ENCODE assay signal across 18 cellular contexts in the genomic region with DNA sequence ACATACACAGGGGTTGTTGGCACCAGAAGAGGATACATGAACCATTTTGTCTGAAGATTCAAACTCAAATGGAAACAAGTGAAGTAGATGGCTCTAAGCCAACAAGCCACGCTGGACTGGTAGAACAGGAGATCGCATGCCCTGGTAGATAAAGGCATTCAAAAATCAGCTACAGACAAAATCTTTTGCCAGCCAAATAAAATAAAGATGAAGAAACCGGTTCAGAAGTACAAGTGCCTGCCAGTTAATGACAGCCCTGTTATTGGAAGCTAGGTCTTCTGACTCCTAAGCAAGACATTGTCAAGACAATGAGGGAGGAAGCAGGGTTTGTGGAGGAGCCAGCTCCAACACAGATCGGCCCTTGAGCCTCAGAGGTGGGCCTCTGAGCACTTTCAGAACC. TPM values are rescaled to one million over a fixed set of nuclear protein-coding genes. Genes with fewer than 3 reads are reported as not detected.
DNase-seq lines count a peak whose midpoint lies in the region; TF ChIP-seq lines count a peak whose summit lies in the region.
"Had no signal": no experiment of that assay in that cellular context is flagged by ENCODE, and none has a peak within 500 bp of the region (broad histone marks: within the 10 kb centered on the region; RNA-seq: fewer than 3 reads in every experiment).

No MANE protein-coding gene starts in this region.

- peak; percentile 43 for DNase-seq in M059J (ENCODE audit: low read depth)
- peak in 1 of 2 experiments; percentile 33 for DNase-seq in SJSA1 (ENCODE audit: low read depth in 1 of 2, low spot score in 2 of 2)
- no peak for DNase-seq in esophagus squamous epithelium (lab: John Stamatoyannopoulos, UW)
- DNase-seq in trophoblast cell = no peak
- DNase-seq in stimulated activated CD4-positive, alpha-beta T cell treated with anti-CD3 and anti-CD28 coated beads, Interleukin-15, amount 100 ng/mL, for 24 hours = no peak
- DNase-seq in activated naive CD4-positive, alpha-beta T cell treated with anti-CD3 and anti-CD28 coated beads for 36 hours = no peak
- no peak for DNase-seq in COLO668 (lab: John Stamatoyannopoulos, UW; ENCODE audit: unreplicated experiment)
- DNase-seq: BE2C; CD4-positive, alpha-beta T cell; DND-41; HCEC 1CT; NCI-H1436; NCI-H2081 treated with DMSO at 0.1 percent for 48 hours; NCI-H446; NK-92 treated with Interleukin-12 subunit alpha and Interleukin-12 subunit beta, amount 100 ng/mL, for 24 hours; OCI-M1; RPMI8226 had no signal

- H3K27ac ChIP-seq in SJSA1 (peak overlapping the region; percentile 90), esophagus squamous epithelium (peak overlapping the region; percentile 58 to 84 (median 76)), trophoblast cell (ENCODE audit: low read depth, low read length) (no peak overlapping the region)
- H3K27ac ChIP-seq: HL-60 had no signal

- H4K12ac ChIP-seq in trophoblast cell (ENCODE audit: low read depth, low read length) = no peak overlapping the region

- H3K27me3 ChIP-seq in SJSA1 (replicated peaks) (no peaks in the 10 kb centered on the region), esophagus squamous epithelium (no peaks in the 10 kb centered on the region), trophoblast cell (ENCODE audit: insufficient read depth, low read length) (no peaks in the 10 kb centered on the region)
- H3K27me3 ChIP-seq: BE2C had no signal

- H3K4me3 ChIP-seq in SJSA1 = no peak overlapping the region
- no peak overlapping the region for H3K4me3 ChIP-seq in esophagus squamous epithelium
- no peak overlapping the region for H3K4me3 ChIP-seq in trophoblast cell (ENCODE audit: low read depth, low read length)

- H3K79me2 ChIP-seq in trophoblast cell (ENCODE audit: control insufficient read depth, insufficient read depth, low read length, poor library complexity) = no peaks in the 10 kb centered on the region

- H3K9me3 ChIP-seq in SJSA1 (replicated peaks) (no peaks in the 10 kb centered on the region), esophagus squamous epithelium (no peaks in the 10 kb centered on the region), trophoblast cell (ENCODE audit: insufficient read depth, low read depth, low read length) (no peaks in the 10 kb centered on the region)
- H3K9me3 ChIP-seq: BE2C had no signal

- no peaks in the 10 kb centered on the region for H3K9me3 Mint-ChIP-seq in activated naive CD4-positive, alpha-beta T cell treated with anti-CD3 and anti-CD28 coated beads for 36 hours
- H3K9me3 Mint-ChIP-seq: CD4-positive, alpha-beta T cell had no signal

- no peak overlapping the region for H3K4me2 ChIP-seq in trophoblast cell (ENCODE audit: low read length)

- peak overlapping the region; percentile 60 for H2AK5ac ChIP-seq in trophoblast cell (ENCODE audit: low read length)

- H2BK120ac ChIP-seq in trophoblast cell (ENCODE audit: insufficient read depth, low read length, poor library complexity) = peak overlapping the region; percentile 68

- no peak overlapping the region for H3K27ac Mint-ChIP-seq in activated naive CD4-positive, alpha-beta T cell treated with anti-CD3 and anti-CD28 coated beads for 36 hours
- H3K27ac Mint-ChIP-seq: CD4-positive, alpha-beta T cell had no signal

- peak overlapping the region; percentile 45 for H3K14ac ChIP-seq in trophoblast cell (ENCODE audit: low read length)

- no peaks in the 10 kb centered on the region for H3K4me1 Mint-ChIP-seq in activated naive CD4-positive, alpha-beta T cell treated with anti-CD3 and anti-CD28 coated beads for 36 hours (ENCODE audit: low read depth)

- H3K23ac ChIP-seq in trophoblast cell (ENCODE audit: low read length) = no peak overlapping the region

- H2BK12ac ChIP-seq in trophoblast cell (ENCODE audit: low read length) = peak overlapping the region; percentile 88

- TF ChIP-seq POLR2A in esophagus squamous epithelium (IDR thresholded peaks at IDR 0.05) = no peak

- no peak overlapping the region for H3K4me3 Mint-ChIP-seq in activated naive CD4-positive, alpha-beta T cell treated with anti-CD3 and anti-CD28 coated beads for 36 hours
- H3K4me3 Mint-ChIP-seq: CD4-positive, alpha-beta T cell had no signal

- H3K27me3 Mint-ChIP-seq in activated naive CD4-positive, alpha-beta T cell treated with anti-CD3 and anti-CD28 coated beads for 36 hours (ENCODE audit: low read depth) = no peaks in the 10 kb centered on the region
- H3K27me3 Mint-ChIP-seq: CD4-positive, alpha-beta T cell had no signal

- H4K91ac ChIP-seq in trophoblast cell (ENCODE audit: low read depth, low read length) = peak overlapping the region; percentile 66

- H3K36me3 Mint-ChIP-seq in activated naive CD4-positive, alpha-beta T cell treated with anti-CD3 and anti-CD28 coated beads for 36 hours (ENCODE audit: low read depth) = no peaks in the 10 kb centered on the region

- H3K18ac ChIP-seq in trophoblast cell (ENCODE audit: low read length) = peak overlapping the region; percentile 23

- TF ChIP-seq CTCF in esophagus squamous epithelium (IDR thresholded peaks at IDR 0.05) = no peak

- peak overlapping the region; percentile 48 for H4K8ac ChIP-seq in trophoblast cell (ENCODE audit: low read depth, low read length)

- peaks cover 55% of the 10 kb centered on the region for H3K4me1 ChIP-seq in SJSA1 (replicated peaks)
- peaks cover 15 to 71% (median 26%) of the 10 kb centered on the region in 3 donors for H3K4me1 ChIP-seq in esophagus squamous epithelium
- peaks cover 24 to 36% of the 10 kb centered on the region in 2 experiments for H3K4me1 ChIP-seq in trophoblast cell (ENCODE audit: control insufficient read depth in 1 of 2, insufficient read depth in 2 of 2, low read length in 2 of 2)
- H3K4me1 ChIP-seq: BE2C had no signal

- CTCF ChIA-PET in activated naive CD4-positive, alpha-beta T cell treated with anti-CD3 and anti-CD28 coated beads for 36 hours (lab: Charles Lee) = interaction anchor here (0.7 kb wide), 1 partner anchor 714 kb away, joined by 3 read pairs; no protein-coding TSS in a partner anchor

- WGBS in esophagus squamous epithelium, 2 donors = 23 to 41% methylated on average over 4 of the region's 4 CpGs
- WGBS in trophoblast cell (ENCODE audit: extremely low coverage, insufficient coverage, insufficient read length) = no CpG with 5 or more reads among the region's 4 CpGs

- H2AFZ ChIP-seq in trophoblast cell (ENCODE audit: insufficient read depth, low read length, poor library complexity) = no peak overlapping the region

- peaks cover 40% of the 10 kb centered on the region for H3K79me1 ChIP-seq in trophoblast cell (ENCODE audit: low read length)

- intact Hi-C loops in esophagus squamous epithelium (cut with DNase I) = no loop called here
- intact Hi-C loops in activated naive CD4-positive, alpha-beta T cell treated with anti-CD3 and anti-CD28 coated beads for 36 hours (cut with micrococcal nuclease) = no loop called here

- H2BK5ac ChIP-seq in trophoblast cell (ENCODE audit: low read depth, low read length, poor library complexity) = peak overlapping the region; percentile 45

- H3K36me3 ChIP-seq in SJSA1 (no peaks in the 10 kb centered on the region), esophagus squamous epithelium (no peaks in the 10 kb centered on the region), trophoblast cell (ENCODE audit: control insufficient read depth in 1 of 2, insufficient read depth in 2 of 2, low read length in 2 of 2) (no peaks in the 10 kb centered on the region)
- H3K36me3 ChIP-seq: BE2C had no signal

- no peak overlapping the region for H3K9ac ChIP-seq in trophoblast cell (ENCODE audit: low read length)

- H3K4ac ChIP-seq in trophoblast cell (ENCODE audit: low read depth, low read length) = peak overlapping the region; percentile 40

RNA-seq across cellular contexts. Expression of a gene that starts 52.3 kb away (rescaled TPM):
- total RNA-seq in M059J (2014; rRNA removed; shearing (Covaris generic)) = 9.8 and 19.2 TPM in 2 replicates
- 3.0 and 8.1 TPM in 2 replicates for total RNA-seq in SJSA1 (2014; rRNA removed; shearing (Covaris generic))
- 10 to 100 TPM; 22.6 to 54.5 (median 38.1) TPM for total RNA-seq in esophagus squamous epithelium
- polyA plus RNA-seq in trophoblast cell (2013) = 26.5 and 29.5 TPM in 2 replicates
- under 1 TPM; 0.67 to 0.74 TPM for total RNA-seq in activated naive CD4-positive, alpha-beta T cell treated with anti-CD3 and anti-CD28 coated beads for 36 hours
